9 cellular contexts compared by ENCODE assay signal in the genomic region with DNA sequence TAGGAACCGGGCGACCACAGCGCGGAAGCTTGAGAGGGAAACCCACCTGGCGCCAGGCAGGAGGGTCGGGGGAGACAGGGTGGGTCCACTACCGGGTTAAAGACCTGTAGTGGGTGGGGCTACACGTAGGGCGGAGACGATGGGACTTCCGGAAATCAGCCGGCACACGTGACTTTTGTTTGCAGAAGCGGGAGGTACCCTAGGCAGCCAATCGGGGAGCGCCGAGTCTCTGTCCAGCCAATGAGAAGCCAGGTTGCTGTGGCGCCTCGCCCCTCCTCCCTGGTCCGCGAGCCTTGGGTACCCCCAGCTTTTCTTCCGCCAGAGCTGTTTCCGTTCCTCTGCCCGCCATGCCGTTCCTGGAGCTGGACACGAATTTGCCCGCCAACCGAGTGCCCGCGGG. TPM values are rescaled to one million over a fixed set of nuclear protein-coding genes. Genes with fewer than 3 reads are reported as not detected.
DNase-seq lines count a peak whose midpoint lies in the region; ATAC-seq, FAIRE-seq and TF ChIP-seq lines count a peak whose summit lies in the region.
"Not testable (repeated sequence)": the region's sequence is repeated elsewhere in the genome, so short reads cannot be mapped to it uniquely, and the experiment has no call there.
"Had no signal": no experiment of that assay in that cellular context is flagged by ENCODE, and none has a peak within 500 bp of the region (broad histone marks: within the 10 kb centered on the region; RNA-seq: fewer than 3 reads in every experiment).

A gene (plus strand): TSS at position 321 of the 400 bp plus-strand sequence. CDS start 27 bp downstream, at position 348.

- TF ChIP-seq RAD21 in HepG2 (CRISPR knock-in tag; IDR thresholded peaks at IDR 0.05): not testable (repeated sequence)

- H3K27ac ChIP-seq in PC-3 (ENCODE audit: low read length); HepG2 (ENCODE audit: extremely low read length, insufficient read depth, low read length): not testable (repeated sequence)

- DNase-seq in PC-3; bronchial epithelial cell (ENCODE audit: low read depth); HepG2 (ENCODE audit: low spot score); urothelium cell line (ENCODE audit: low spot score): not testable (repeated sequence)

- TF ChIP-seq CTCF in PC-3 (conservative IDR thresholded peaks at IDR 0.05; ENCODE audit: low read depth, low read length); bronchial epithelial cell (IDR thresholded peaks at IDR 0.05; ENCODE audit: insufficient read depth, low read length, severe bottlenecking); HepG2 (CRISPR knock-in tag; IDR thresholded peaks at IDR 0.05): not testable (repeated sequence)

- CTCF ChIA-PET in PC-3 (lab: Charles Lee); HepG2 (lab: Yijun Ruan, JAX; ENCODE audit: low intra/inter-chr PET ratio, low total read pairs): not testable (repeated sequence)

- POLR2A ChIA-PET in PC-3 (lab: Charles Lee; ENCODE audit: unreplicated experiment); HepG2 (lab: Yijun Ruan, JAX): not testable (repeated sequence)

- not testable (repeated sequence) for H3K4me1 ChIP-seq in PC-3 (ENCODE audit: insufficient read depth, low read length); HepG2 (ENCODE audit: insufficient read depth, low read length)

- H3K9me2 ChIP-seq in PC-3 (replicated peaks; ENCODE audit: low read length): not testable (repeated sequence)

- H3F3A ChIP-seq in PC-3 (ENCODE audit: low read length, unreplicated experiment): not testable (repeated sequence)

- ATAC-seq in GM18867 (IDR thresholded peaks at IDR 0.05; ENCODE audit: unreplicated experiment): peak; percentile 92
- peak; percentile 84 for ATAC-seq in GM21367 (IDR thresholded peaks at IDR 0.05; ENCODE audit: unreplicated experiment)
- ATAC-seq in HG02678 (IDR thresholded peaks at IDR 0.05; ENCODE audit: unreplicated experiment): peak; percentile 97
- peak; percentile 90 for ATAC-seq in HG03135 (IDR thresholded peaks at IDR 0.05; ENCODE audit: unreplicated experiment)
- ATAC-seq in PC-3: peak; percentile 92
- peak; percentile 97 for ATAC-seq in HepG2

- H3K36me3 ChIP-seq in PC-3 (ENCODE audit: low read depth, low read length) (peaks cover 20% of the 10 kb centered on the region), bronchial epithelial cell (ENCODE audit: control insufficient read depth, insufficient read depth, low read length) (peaks cover 12% of the 10 kb centered on the region), HepG2 (replicated peaks in 1 of 2; ENCODE audit: control insufficient read depth in 1 of 2, insufficient read depth in 2 of 2, low read length in 2 of 2) (peaks cover 2 to 24% of the 10 kb centered on the region in 2 experiments)

- not testable (repeated sequence) for BruUV-seq in PC-3 (replicated peaks; lab: Mats Ljungman, UMichigan); HepG2 (replicated peaks; lab: Mats Ljungman, UMichigan)

- not testable (repeated sequence) for H3K9me3 ChIP-seq in PC-3 (ENCODE audit: low read length); HepG2 (ENCODE audit: low read length)

- H2AFZ ChIP-seq in PC-3 (ENCODE audit: low read length); HepG2 (ENCODE audit: low read length): not testable (repeated sequence)

- H3K4me2 ChIP-seq in PC-3 (ENCODE audit: low read length); HepG2 (ENCODE audit: low read depth, low read length): not testable (repeated sequence)

- not testable (repeated sequence) for TF ChIP-seq EP300 in HepG2 (IDR thresholded peaks at IDR 0.05; ENCODE audit: low read depth in 2 of 2, low read length in 2 of 2); HepG2 (CRISPR knock-in tag; IDR thresholded peaks at IDR 0.05; ENCODE audit: borderline replicate concordance)

- FAIRE-seq in bronchial epithelial cell (lab: Jason Lieb, UNC) (peak; percentile 81), HepG2 (lab: Jason Lieb, UNC) (peak; percentile 87), urothelium cell line (lab: Jason Lieb, UNC) (peak; percentile 96)

- intact Hi-C loops in PC-3 (cut with micrococcal nuclease); HepG2 (cut with micrococcal nuclease; ENCODE audit: unreplicated experiment): not testable (repeated sequence)

- H3K9ac ChIP-seq in PC-3 (ENCODE audit: low read length); HepG2 (ENCODE audit: insufficient read depth, low read depth, low read length): not testable (repeated sequence)

- not testable (repeated sequence) for H3K27me3 ChIP-seq in PC-3 (ENCODE audit: low read length); bronchial epithelial cell (ENCODE audit: control insufficient read depth, insufficient read depth, low read length); HepG2 (ENCODE audit: control insufficient read depth in 1 of 2, insufficient read depth in 2 of 2, low read length in 2 of 2)

- not testable (repeated sequence) for H3K4me3 ChIP-seq in PC-3 (ENCODE audit: low read length); bronchial epithelial cell (ENCODE audit: low read depth, low read length); HepG2 (replicated peaks in 1 of 3; ENCODE audit: insufficient read depth in 1 of 3, low read depth in 2 of 3, low read length in 3 of 3)

- in situ Hi-C loops in HepG2 (cut with HindIII; ENCODE audit: extremely low pct_ligation_motif_present, low pct_unique_long_range_greater_than_20kb): loop anchor here (5.0 kb wide), 1 partner anchor 39 kb away; no protein-coding TSS in a partner anchor

- H3K79me2 ChIP-seq in PC-3 (ENCODE audit: low read length): peaks cover 16% of the 10 kb centered on the region
- H3K79me2 ChIP-seq in HepG2 (ENCODE audit: insufficient read depth, low read length): not testable (repeated sequence)

- TF ChIP-seq POLR2A in HepG2 (IDR thresholded peaks at IDR 0.05; ENCODE audit: insufficient read depth in 1 of 2, low read depth in 2 of 2, low read length in 2 of 2): not testable (repeated sequence)

- not testable (repeated sequence) for H4K20me1 ChIP-seq in PC-3 (ENCODE audit: low read length); HepG2 (ENCODE audit: insufficient read depth, low read length)

- no CpG with 5 or more reads among the region's 30 CpGs for WGBS in HepG2 (ENCODE audit: low lambda C conversion rate)

RNA-seq across cellular contexts. Expression of the gene that starts here (rescaled TPM):
- 0.73 TPM in 1 of 2 replicates, not detected in the other for total RNA-seq in PC-3 (2014; rRNA removed)
- total RNA-seq in bronchial epithelial cell: under 0.01 and 1.2 TPM in 2 replicates
- 0.31 TPM in 1 of 2 replicates, not detected in the other for total RNA-seq in HepG2 (2016; rRNA removed; fragmentation: Illumina TruSeq; extraction: Trizol)
- total RNA-seq in HepG2 (2016; cell fraction: cytosol; rRNA removed; fragmentation: Illumina TruSeq; extraction: Trizol; ENCODE audit: low read depth): 0.30 TPM in 1 of 2 replicates, not detected in the other
- total RNA-seq in HepG2 (2016; cell fraction: insoluble cytoplasmic fraction; rRNA removed; fragmentation: Illumina TruSeq; extraction: Trizol): 0.13 and 0.26 TPM in 2 replicates
- total RNA-seq in HepG2 (2016; cell fraction: membrane; rRNA removed; fragmentation: Illumina TruSeq; extraction: Trizol): 0.28 TPM in 1 of 2 replicates, not detected in the other
- total RNA-seq in HepG2 (2016; cell fraction: nucleus; rRNA removed; fragmentation: Illumina TruSeq; extraction: Trizol): 0.28 TPM in 1 of 2 replicates, not detected in the other
- polyA plus RNA-seq in HepG2 (2011; rRNA removed): 0.07 TPM in 1 of 2 replicates, not detected in the other
- not detected in 2 replicates for polyA plus RNA-seq in HepG2 (2011; cell fraction: cytosol; rRNA removed)
- polyA plus RNA-seq in HepG2 (2011; cell fraction: nucleus; rRNA removed): 0.10 TPM in 1 of 2 replicates, not detected in the other
- 4.9 and 5.3 TPM in 2 replicates for polyA plus RNA-seq in HepG2 (2012)
- polyA plus RNA-seq in HepG2 (2016; cell fraction: cytosol; fragmentation: Illumina TruSeq; extraction: Trizol; ENCODE audit: low read depth): 0.10 TPM in 1 of 2 replicates, not detected in the other
- polyA plus RNA-seq in HepG2 (2016; cell fraction: insoluble cytoplasmic fraction; fragmentation: Illumina TruSeq; extraction: Trizol; ENCODE audit: low read depth): 0.23 TPM in 1 of 2 replicates, not detected in the other
- not detected in 2 replicates for polyA plus RNA-seq in HepG2 (2016; cell fraction: membrane; fragmentation: Illumina TruSeq; extraction: Trizol; ENCODE audit: low read depth)
- not detected in 2 replicates for polyA plus RNA-seq in HepG2 (2016; cell fraction: nucleus; fragmentation: Illumina TruSeq; extraction: Trizol; ENCODE audit: insufficient read depth, low read depth)
- 0.22 and 11.7 TPM in 2 replicates for polyA minus RNA-seq in HepG2 (2011; rRNA and poly(A)+ RNA removed; ENCODE audit: low replicate concordance)
- polyA minus RNA-seq in HepG2 (2011; cell fraction: cytosol; rRNA and poly(A)+ RNA removed): not detected in 2 replicates
- not detected in 2 replicates for polyA minus RNA-seq in HepG2 (2011; cell fraction: nucleus; rRNA and poly(A)+ RNA removed)
- total RNA-seq: smooth muscle cell had no signal

Comparison
In these comparisons a context has a peak if more than half of its experiments do, and no peak if none do; other contexts are left out.
1. Peak in ATAC-seq in PC-3; RNA of the gene not detected or under 1 TPM.